Comparison of ENCODE assay signal across 35 cellular contexts in the genomic region with DNA sequence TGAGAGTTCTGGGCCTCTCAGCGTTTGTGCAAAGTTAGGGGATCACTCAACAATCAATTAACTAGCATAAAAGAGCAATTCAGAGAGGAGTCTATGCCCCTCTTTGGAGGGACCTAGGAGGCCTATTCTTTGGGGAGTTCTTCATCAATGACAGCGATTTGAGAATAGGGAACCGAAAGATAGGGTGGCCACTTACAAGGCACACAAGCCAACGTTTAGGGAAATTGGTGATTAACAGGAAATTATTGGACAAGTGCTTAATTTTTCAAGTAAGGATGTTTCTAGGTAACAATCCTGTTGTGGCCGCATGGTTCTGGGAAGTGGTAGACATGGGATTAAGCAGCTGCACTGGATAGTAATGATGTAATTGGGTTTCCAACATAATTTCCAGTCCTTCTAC.
DNase-seq lines count a peak whose midpoint lies in the region; ATAC-seq, FAIRE-seq and TF ChIP-seq lines count a peak whose summit lies in the region.
"Had no signal": no experiment of that assay in that cellular context is flagged by ENCODE, and none has a peak within 500 bp of the region (broad histone marks: within the 10 kb centered on the region; RNA-seq: fewer than 3 reads in every experiment).

No MANE protein-coding gene starts in this region.

- H2BK15ac ChIP-seq in mesenchymal stem cell (ENCODE audit: low read depth, poor library complexity, severe bottlenecking), result no peak overlapping the region

- in situ Hi-C loops in Panc1 (cut with HindIII; ENCODE audit: low pct_unique_long_range_greater_than_20kb, low sequenced_read_pairs), result no loop called here

- H2AK5ac ChIP-seq in mesenchymal stem cell (ENCODE audit: low read length, severe bottlenecking), result no peak overlapping the region

- intact Hi-C loops in Panc1 (cut with micrococcal nuclease; ENCODE audit: unreplicated experiment), result no loop called here

- POLR2A ChIA-PET in Panc1 (lab: Charles Lee), result no interaction called here

- TF ChIP-seq POLR2A in erythroblast (IDR thresholded peaks at IDR 0.05; ENCODE audit: low read length), result no peak

- BruUV-seq in Panc1 (replicated peaks; lab: Mats Ljungman, UMichigan), result no TSS peak

- H2BK120ac ChIP-seq in mesenchymal stem cell (ENCODE audit: low read depth, low read length), result no peak overlapping the region

- peak; percentile 60 for ATAC-seq in HG03175 (IDR thresholded peaks at IDR 0.05; ENCODE audit: unreplicated experiment)
- no peak; the same call in 1 of the 2 replicates for ATAC-seq in Panc1
- ATAC-seq in HG02840 (IDR thresholded peaks at IDR 0.05; ENCODE audit: low FRiP score, unreplicated experiment), result no peak
- no peak for ATAC-seq in HG02973 (IDR thresholded peaks at IDR 0.05; ENCODE audit: unreplicated experiment)
- ATAC-seq: body of pancreas; foreskin keratinocyte; heart left ventricle; left ventricle myocardium superior; right cardiac atrium; Right ventricle myocardium inferior; stimulated activated naive CD8-positive, alpha-beta T cell treated with anti-CD3 and anti-CD28 coated beads, Interleukin-15, amount 100 ng/mL, for 72 hours had no signal

- H3K27ac ChIP-seq in Panc1 (ENCODE audit: low read length), result peak overlapping the region; percentile 70; the same call in 1 of the 2 replicates
- H3K27ac ChIP-seq in mesenchymal stem cell (ENCODE audit: low read length, poor library complexity, severe bottlenecking), result peak overlapping the region; percentile 4
- no peak overlapping the region for H3K27ac ChIP-seq in caudate nucleus (ENCODE audit: low read depth, low read length)
- H3K27ac ChIP-seq: A549, body of pancreas, esophagus squamous epithelium, foreskin keratinocyte, heart left ventricle, HL-60, neutrophil had no signal

- no peak overlapping the region for H3K4me2 ChIP-seq in mesenchymal stem cell (ENCODE audit: low read length, poor library complexity, severe bottlenecking)
- H3K4me2 ChIP-seq: A549 had no signal

- H2BK5ac ChIP-seq in mesenchymal stem cell (ENCODE audit: low read depth, low read length, poor library complexity, severe bottlenecking), result no peak overlapping the region

- H3K9me3 ChIP-seq in Panc1 (ENCODE audit: control insufficient read depth, insufficient read depth, low read depth, low read length) (no peaks in the 10 kb centered on the region), mesenchymal stem cell (ENCODE audit: control insufficient read depth, low read length) (no peaks in the 10 kb centered on the region)
- H3K9me3 ChIP-seq: A549, body of pancreas, esophagus squamous epithelium, heart left ventricle, neutrophil had no signal

- peak; percentile 33 for FAIRE-seq in G401.6 (lab: Jason Lieb, UNC)
- FAIRE-seq: A549, kidney, urothelium cell line had no signal

- DNase-seq in Panc1 (ENCODE audit: low read depth, low spot score) (no peak), mesenchymal stem cell (no peak), caudate nucleus (lab: John Stamatoyannopoulos, UW) (no peak), erythroblast (lab: John Stamatoyannopoulos, UW) (no peak)
- DNase-seq: activated CD4-positive, alpha-beta memory T cell treated with anti-CD3 and anti-CD28 coated beads, Interleukin-2, amount 10 ng/mL, durations not matched to agents 7 days and 5 days; activated CD4-positive, alpha-beta T cell treated with anti-CD3 and anti-CD28 coated beads for 1 hour; activated CD8-positive, alpha-beta memory T cell treated with anti-CD3 and anti-CD28 coated beads, Interleukin-2, amount 50 U/mL, for 48 hours; activated naive CD4-positive, alpha-beta T cell treated with Interleukin-2 at 50 U/mL for 16 hours; body of pancreas; CD4-positive, alpha-beta memory T cell; cerebellar nuclear complex; DMS 273 treated with DMSO at 0.1 percent for 48 hours; esophagus squamous epithelium; foreskin keratinocyte; GM23248; heart left ventricle; kidney; left ventricle myocardium superior; naive B cell; NCI-H146; PC-3; right cardiac atrium; stimulated activated CD4-positive, alpha-beta T cell treated with anti-CD3 and anti-CD28 coated beads, Interleukin-12 subunit alpha, Interleukin-12 subunit beta, amount 100 ng/mL, for 4 hours; stimulated activated CD4-positive, alpha-beta T cell treated with anti-CD3 and anti-CD28 coated beads, Interleukin-2, amount 100 ng/mL, for 48 hours; stimulated activated naive CD8-positive, alpha-beta T cell treated with anti-CD3 and anti-CD28 coated beads, Interleukin-15, amount 100 ng/mL, for 72 hours; T-helper 2 cell had no signal

- H3K23ac ChIP-seq in mesenchymal stem cell (ENCODE audit: low read length in 2 of 2), result no peak overlapping the region

- no peak overlapping the region for H4K91ac ChIP-seq in mesenchymal stem cell (ENCODE audit: low read length)

- H4K8ac ChIP-seq in mesenchymal stem cell (ENCODE audit: low read length), result no peak overlapping the region

- H3K27me3 ChIP-seq in Panc1 (ENCODE audit: control insufficient read depth, insufficient read depth, low read length), result no peaks in the 10 kb centered on the region
- H3K27me3 ChIP-seq in mesenchymal stem cell (ENCODE audit: control insufficient read depth in 1 of 2, insufficient read depth in 1 of 2, low read length in 2 of 2), result no peaks in the 10 kb centered on the region
- H3K27me3 ChIP-seq: body of pancreas, esophagus squamous epithelium, foreskin keratinocyte, heart left ventricle, neutrophil had no signal

- H3K4ac ChIP-seq in mesenchymal stem cell (ENCODE audit: low read depth in 1 of 2, low read length in 2 of 2), result no peak overlapping the region

- no peak overlapping the region for H2BK12ac ChIP-seq in mesenchymal stem cell (ENCODE audit: low read length in 2 of 2)

- CTCF ChIA-PET in Panc1 (lab: Charles Lee), result no interaction called here

- H3K9ac ChIP-seq in mesenchymal stem cell (ENCODE audit: low read length), result no peak overlapping the region
- H3K9ac ChIP-seq: GM23248 had no signal

- no peak overlapping the region for H2AFZ ChIP-seq in mesenchymal stem cell (ENCODE audit: low read depth, low read length)
- H2AFZ ChIP-seq: GM23248 had no signal

- no peaks in the 10 kb centered on the region; the same call in 1 of the 2 replicates for H3K36me3 ChIP-seq in Panc1 (ENCODE audit: control insufficient read depth, insufficient read depth, low read length)
- peaks cover 4 to 53% of the 10 kb centered on the region in 2 experiments for H3K36me3 ChIP-seq in mesenchymal stem cell (ENCODE audit: control insufficient read depth in 1 of 2, insufficient read depth in 2 of 2, low read depth in 1 of 2, low read length in 2 of 2)
- H3K36me3 ChIP-seq: esophagus squamous epithelium, heart left ventricle, neutrophil had no signal

- no peak for TF ChIP-seq CTCF in Panc1 (IDR thresholded peaks at IDR 0.05)

- WGBS in mesenchymal stem cell, result 95% methylated on average over 4 of the region's 5 CpGs

- no peak overlapping the region for H3K18ac ChIP-seq in mesenchymal stem cell (ENCODE audit: low read depth in 1 of 2, low read length in 2 of 2)

- no peaks in the 10 kb centered on the region for H3K79me1 ChIP-seq in mesenchymal stem cell (replicated peaks; ENCODE audit: low read length, poor library complexity, severe bottlenecking)

- H3K14ac ChIP-seq in mesenchymal stem cell (ENCODE audit: low read length in 2 of 2), result no peak overlapping the region

- H3K4me3 ChIP-seq in Panc1 (ENCODE audit: low read depth in 2 of 2, low read length in 2 of 2) (no peak overlapping the region), mesenchymal stem cell (ENCODE audit: insufficient read depth in 1 of 2, low read depth in 1 of 2, low read length in 2 of 2) (no peak overlapping the region)
- H3K4me3 ChIP-seq: A549, body of pancreas, esophagus squamous epithelium, GM23248, heart left ventricle had no signal

- H3K4me1 ChIP-seq in Panc1 (ENCODE audit: control insufficient read depth, insufficient read depth, low read length), result peaks cover 50% of the 10 kb centered on the region
- peaks cover 2% of the 10 kb centered on the region for H3K4me1 ChIP-seq in mesenchymal stem cell (ENCODE audit: control insufficient read depth, insufficient read depth, low read depth, low read length)
- H3K4me1 ChIP-seq: body of pancreas, esophagus squamous epithelium, heart left ventricle had no signal
